Comparison of ENCODE assay signal across 1 cellular context in the genomic region with DNA sequence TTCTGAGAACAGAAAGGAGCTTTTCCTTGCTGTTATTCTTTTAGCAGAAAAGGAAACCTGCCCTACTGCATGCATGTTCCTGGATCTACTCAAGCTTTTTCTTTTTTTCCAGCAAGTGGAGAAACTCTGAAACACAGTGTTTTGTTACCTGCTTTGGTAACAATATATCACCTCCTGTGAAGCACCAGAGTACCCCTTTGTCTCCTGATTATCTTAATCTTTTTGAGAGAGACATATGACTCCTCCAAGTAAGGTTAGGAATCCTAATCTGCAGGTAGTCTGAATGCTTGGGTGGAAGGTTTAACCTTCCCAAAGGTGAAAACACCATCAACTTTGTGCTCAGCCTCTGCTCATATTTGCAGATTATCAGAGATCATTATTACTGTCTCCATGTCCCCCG.
TF ChIP-seq lines count a peak whose summit lies in the region.

No MANE protein-coding gene starts in this region.

TF ChIP-seq in H1, 55 proteins besides CTCF, POLR2A, EP300 and RAD21:
- no peak for TF ChIP-seq SIN3A (conservative IDR thresholded peaks at IDR 0.05 in 1 of 2, IDR thresholded peaks at IDR 0.05 in 1 of 2; ENCODE audit: low read depth in 1 of 2, low read length in 2 of 2)
